24 cellular contexts compared by ENCODE assay signal in genomic region chrX:88526385-88526784, GRCh38.
DNase-seq lines count a peak whose midpoint lies in the region; ATAC-seq, FAIRE-seq and TF ChIP-seq lines count a peak whose summit lies in the region.
"Had no signal": no experiment of that assay in that cellular context is flagged by ENCODE, and none has a peak within 500 bp of the region (broad histone marks: within the 10 kb centered on the region; RNA-seq: fewer than 3 reads in every experiment).

No MANE protein-coding gene starts in this region.

- H3K9ac ChIP-seq in Karpas-422 (ENCODE audit: low read length) (no peak overlapping the region), kidney (ENCODE audit: low read length in 2 of 2) (no peak overlapping the region)
- H3K9ac ChIP-seq: BLaER1 treated with 17β-estradiol and CSF1 and Interleukin-3, amounts not matched to agents 10 nM and 100 nM had no signal

- no peaks in the 10 kb centered on the region for H3K9me2 ChIP-seq in Karpas-422 (replicated peaks; ENCODE audit: insufficient read depth, low read length)

- POLR2A ChIA-PET in A549 (lab: Yijun Ruan, JAX): no interaction called here

- TF ChIP-seq RAD21 in A549 (conservative IDR thresholded peaks at IDR 0.05 in 1 of 2, IDR thresholded peaks at IDR 0.05 in 1 of 2): no peak

- no peak for ATAC-seq in A549
- ATAC-seq in right lobe of liver: peak in 3 of 4 donors; percentile 42 to 79 (median 47)
- no peak for ATAC-seq in omental fat pad (ENCODE audit: low FRiP score)

- TF ChIP-seq POLR2A in A549 (IDR thresholded peaks at IDR 0.05; ENCODE audit: low read length) (no peak), right lobe of liver (IDR thresholded peaks at IDR 0.05) (no peak)

- H3K4me1 ChIP-seq in A549 (no peaks in the 10 kb centered on the region), Karpas-422 (ENCODE audit: low read length) (no peaks in the 10 kb centered on the region), kidney (ENCODE audit: control insufficient read depth in 1 of 2, insufficient read depth in 1 of 2, low read depth in 1 of 2, low read length in 2 of 2) (no peaks in the 10 kb centered on the region), right lobe of liver (no peaks in the 10 kb centered on the region)
- H3K4me1 ChIP-seq: BE2C; BLaER1 treated with 17β-estradiol and CSF1 and Interleukin-3, amounts not matched to agents 10 nM and 100 nM; HAP-1 had no signal

- no peak overlapping the region for H3K27ac ChIP-seq in A549
- H3K27ac ChIP-seq in Karpas-422 (ENCODE audit: low read length): no peak overlapping the region
- no peak overlapping the region for H3K27ac ChIP-seq in kidney (ENCODE audit: low read depth in 2 of 2, low read length in 2 of 2)
- H3K27ac ChIP-seq in right lobe of liver: no peak overlapping the region
- no peak overlapping the region for H3K27ac ChIP-seq in caudate nucleus (ENCODE audit: low read depth, low read length)
- H3K27ac ChIP-seq: 22Rv1; BLaER1 treated with 17β-estradiol and CSF1 and Interleukin-3, amounts not matched to agents 10 nM and 100 nM had no signal

- no peaks in the 10 kb centered on the region for H4K20me1 ChIP-seq in Karpas-422 (ENCODE audit: insufficient read depth, low read depth, low read length)
- H4K20me1 ChIP-seq: BLaER1 treated with 17β-estradiol and CSF1 and Interleukin-3, amounts not matched to agents 10 nM and 100 nM had no signal

- H3K27me3 ChIP-seq in Karpas-422 (ENCODE audit: low read length): no peaks in the 10 kb centered on the region
- no peaks in the 10 kb centered on the region for H3K27me3 ChIP-seq in right lobe of liver
- H3K27me3 ChIP-seq: BE2C had no signal

- no peak for DNase-seq in A549 (ENCODE audit: low read depth in 1 of 2, low spot score in 1 of 2)
- DNase-seq in Karpas-422: no peak
- no peak for DNase-seq in kidney
- DNase-seq in right lobe of liver: no peak
- no peak for DNase-seq in omental fat pad (ENCODE audit: low spot score)
- no peak for DNase-seq in mucosa of gallbladder (ENCODE audit: low spot score)
- no peak for DNase-seq in caudate nucleus (lab: John Stamatoyannopoulos, UW)
- DNase-seq: ACHN; AML-193; BE2C; CD4-positive, alpha-beta T cell; CD8-positive, alpha-beta memory T cell; DMS 273 treated with DMSO at 0.1 percent for 48 hours; DND-41; GOT3; HFFc6 had no signal

- H3K36me3 ChIP-seq in Karpas-422 (ENCODE audit: insufficient read depth, low read length): no peaks in the 10 kb centered on the region
- H3K36me3 ChIP-seq in kidney (ENCODE audit: control insufficient read depth in 1 of 2, insufficient read depth in 2 of 2, low read length in 2 of 2): no peaks in the 10 kb centered on the region
- H3K36me3 ChIP-seq in right lobe of liver: no peaks in the 10 kb centered on the region
- H3K36me3 ChIP-seq: BE2C; BLaER1 treated with 17β-estradiol and CSF1 and Interleukin-3, amounts not matched to agents 10 nM and 100 nM; HAP-1 had no signal

- 0 out of 2 replicates have a peak overlapping the region, but pooled peaks have one; percentile 49 for H2AFZ ChIP-seq in Karpas-422 (ENCODE audit: low read length)

- H3K79me2 ChIP-seq in Karpas-422 (ENCODE audit: low read length): no peaks in the 10 kb centered on the region

- H3K4me2 ChIP-seq in A549 (no peak overlapping the region), Karpas-422 (ENCODE audit: low read depth, low read length, poor library complexity, severe bottlenecking) (no peak overlapping the region)
- H3K4me2 ChIP-seq: BLaER1 treated with 17β-estradiol and CSF1 and Interleukin-3, amounts not matched to agents 10 nM and 100 nM had no signal

- FAIRE-seq in A549 (lab: Jason Lieb, UNC) (peak; percentile 83), kidney (lab: Jason Lieb, UNC) (peak; percentile 96)
- FAIRE-seq: A204.1, D721Med, G401.6, GM12892, H54 had no signal

- WGBS in A549 (ENCODE audit: missing lambda C conversion rate): 0% methylated on average over 1 of the region's 1 CpG
- WGBS in right lobe of liver (ENCODE audit: insufficient coverage, low coverage, low lambda C conversion rate, missing lambda C conversion rate): 43% methylated on average over 1 of the region's 1 CpG

- no peaks in the 10 kb centered on the region for H3K9me3 ChIP-seq in A549
- no peaks in the 10 kb centered on the region for H3K9me3 ChIP-seq in Karpas-422 (ENCODE audit: low read length)
- H3K9me3 ChIP-seq in kidney (ENCODE audit: control insufficient read depth in 1 of 2, low read length in 2 of 2): no peaks in the 10 kb centered on the region
- no peaks in the 10 kb centered on the region for H3K9me3 ChIP-seq in right lobe of liver
- H3K9me3 ChIP-seq: BE2C, HAP-1 had no signal

- TF ChIP-seq CTCF in A549 (IDR thresholded peaks at IDR 0.05) (no peak), kidney (IDR thresholded peaks at IDR 0.05; ENCODE audit: borderline replicate concordance, extremely low read depth, insufficient read depth) (no peak), right lobe of liver (IDR thresholded peaks at IDR 0.05) (no peak), omental fat pad (IDR thresholded peaks at IDR 0.05) (no peak)

- intact Hi-C loops in kidney (cut with DNase I): no loop called here
- intact Hi-C loops in right lobe of liver (cut with DNase I): no loop called here

- TF ChIP-seq EP300 in A549 (IDR thresholded peaks at IDR 0.05): no peak

- CTCF ChIA-PET in A549 (lab: Yijun Ruan, JAX): no interaction called here

- H3K4me3 ChIP-seq in A549 (no peak overlapping the region), Karpas-422 (ENCODE audit: low read length) (no peak overlapping the region), kidney (ENCODE audit: low read length in 2 of 2) (no peak overlapping the region), right lobe of liver (no peak overlapping the region)
- H3K4me3 ChIP-seq: BLaER1 treated with 17β-estradiol and CSF1 and Interleukin-3, amounts not matched to agents 10 nM and 100 nM; HAP-1 had no signal

TF ChIP-seq in A549, 52 proteins besides CTCF, POLR2A, EP300 and RAD21:
- TF ChIP-seq MAX (IDR thresholded peaks at IDR 0.05): no peak
- TF ChIP-seq HOXB13 (CRISPR knock-in tag; IDR thresholded peaks at IDR 0.05; ENCODE audit: low read depth): no peak
- TF ChIP-seq ZFP36 (IDR thresholded peaks at IDR 0.05; ENCODE audit: borderline replicate concordance, partially characterized antibody): no peak
- no peak for TF ChIP-seq HDAC2 (IDR thresholded peaks at IDR 0.05)
- no peak for TF ChIP-seq REST (IDR thresholded peaks at IDR 0.05)
- TF ChIP-seq NPAS2 (CRISPR knock-in tag; IDR thresholded peaks at IDR 0.05; ENCODE audit: borderline replicate concordance): no peak
- TF ChIP-seq SREBF2 (IDR thresholded peaks at IDR 0.05): no peak
- no peak for TF ChIP-seq GATA3 (IDR thresholded peaks at IDR 0.05; ENCODE audit: borderline replicate concordance)
- no peak for TF ChIP-seq ESRRA (IDR thresholded peaks at IDR 0.05; ENCODE audit: borderline replicate concordance, low read length)
- TF ChIP-seq MYC (IDR thresholded peaks at IDR 0.05; ENCODE audit: borderline replicate concordance, low read length): no peak
- no peak for TF ChIP-seq KDM5A (IDR thresholded peaks at IDR 0.05)
- TF ChIP-seq FOSB (CRISPR knock-in tag; IDR thresholded peaks at IDR 0.05): no peak
- no peak for TF ChIP-seq NR3C1 (IDR thresholded peaks at IDR 0.05)
- no peak for TF ChIP-seq MAZ (IDR thresholded peaks at IDR 0.05; ENCODE audit: borderline replicate concordance, low read depth, low read length)
- TF ChIP-seq NFE2L2 (conservative IDR thresholded peaks at IDR 0.05; ENCODE audit: low read length): no peak

Comparison
In these comparisons a context has a peak if more than half of its experiments do, and no peak if none do; other contexts are left out.
1. ATAC-seq: peak in right lobe of liver (3 of 4); none in A549 (0 of 2) and omental fat pad (single experiment).